Comparison of ENCODE assay signal across 15 cellular contexts in genomic region chr1:36164399-36164798, GRCh38. TPM values are rescaled to one million over a fixed set of nuclear protein-coding genes. Genes with fewer than 3 reads are reported as not detected.
DNase-seq lines count a peak whose midpoint lies in the region; ATAC-seq, FAIRE-seq and TF ChIP-seq lines count a peak whose summit lies in the region.
"Had no signal": no experiment of that assay in that cellular context is flagged by ENCODE, and none has a peak within 500 bp of the region (broad histone marks: within the 10 kb centered on the region; RNA-seq: fewer than 3 reads in every experiment).

No MANE protein-coding gene starts in this region.

- intact Hi-C loops in CD14-positive monocyte (cut with micrococcal nuclease) (no loop called here), Caco-2 (cut with micrococcal nuclease; ENCODE audit: unreplicated experiment) (no loop called here), GM12878 (cut with micrococcal nuclease; ENCODE audit: unreplicated experiment) (no loop called here)

- no peaks in the 10 kb centered on the region for H4K20me1 ChIP-seq in GM12878 (ENCODE audit: control insufficient read depth, insufficient read depth)

- H3K4me1 ChIP-seq in Caco-2, result no peaks in the 10 kb centered on the region
- peaks cover 38% of the 10 kb centered on the region for H3K4me1 ChIP-seq in GM12878 (ENCODE audit: control insufficient read depth, insufficient read depth, low read length)

- H3K27ac ChIP-seq in GM12878 (ENCODE audit: control insufficient read depth, insufficient read depth), result no peak overlapping the region; the same call in 1 of the 2 replicates
- H3K27ac ChIP-seq: SK-N-MC had no signal

- ATAC-seq in GM12878 (no peak), GM19397 (IDR thresholded peaks at IDR 0.05; ENCODE audit: unreplicated experiment) (no peak), GM21515 (IDR thresholded peaks at IDR 0.05; ENCODE audit: unreplicated experiment) (no peak)
- ATAC-seq: activated CD4-positive, CD25-positive, alpha-beta regulatory T cell treated with anti-CD3 and anti-CD28 coated beads, Interleukin-2, amount 50 U/mL, for 24 hours; esophagus mucosa had no signal

- H3K9me3 ChIP-seq in Caco-2, result no peaks in the 10 kb centered on the region
- H3K9me3 ChIP-seq in GM12878 (replicated peaks; ENCODE audit: control insufficient read depth, insufficient read depth, low read length), result no peaks in the 10 kb centered on the region

- no peak for FAIRE-seq in GM12878 (lab: Jason Lieb, UNC)

- peaks cover 75% of the 10 kb centered on the region for H3K79me2 ChIP-seq in GM12878 (ENCODE audit: control insufficient read depth, insufficient read depth, low read length)

- H3K4me1 Mint-ChIP-seq in CD14-positive monocyte, result peaks cover 70% of the 10 kb centered on the region
- H3K4me1 Mint-ChIP-seq in Caco-2 (ENCODE audit: low read depth, unreplicated experiment), result peaks cover 16% of the 10 kb centered on the region
- H3K4me1 Mint-ChIP-seq in neural crest cell, result peaks cover 53% of the 10 kb centered on the region

- H3K27me3 Mint-ChIP-seq in CD14-positive monocyte (ENCODE audit: low read depth in 3 of 3) (peaks cover 0 to 2% (median 2%) of the 10 kb centered on the region in 3 donors), Caco-2 (ENCODE audit: insufficient read depth, unreplicated experiment) (no peaks in the 10 kb centered on the region), neural crest cell (ENCODE audit: low read depth) (no peaks in the 10 kb centered on the region)

- POLR2A ChIA-PET in Caco-2 (lab: Charles Lee), result interaction anchor here (0.7 kb wide), 1 partner anchor 105 kb away, joined by 11 read pairs; no protein-coding TSS in a partner anchor
- POLR2A ChIA-PET in GM12878 (lab: Charles Lee), result interaction anchor here (0.7 to 1.4 kb wide), 3 partner anchors 11 to 59 kb away, joined by 4 to 12 read pairs (median 4); partner anchors contain the start of gene THRAP3

- RAD21 ChIA-PET in GM12878 (lab: Charles Lee; ENCODE audit: unreplicated experiment), result interaction anchor here (1.1 to 6.3 kb wide), 2 partner anchors 13 to 24 kb away, joined by 3 to 146 read pairs; partner anchors contain the start of gene TRAPPC3

- in situ Hi-C loops in GM12878 (cut with MboI), result no loop called here

- no peak overlapping the region for H3K4me3 ChIP-seq in Caco-2 (ENCODE audit: low read depth, low read length)
- 0 out of 2 replicates have a peak overlapping the region, but pooled peaks have one; percentile 22 for H3K4me3 ChIP-seq in GM12878
- H3K4me3 ChIP-seq: SK-N-MC had no signal

- CTCF ChIA-PET in Caco-2 (lab: Charles Lee) (no interaction called here), GM12878 (lab: Yijun Ruan, JAX) (interaction anchor here (2.0 to 7.3 kb wide), 2 partner anchors 14 to 23 kb away, joined by 16 to 136 read pairs; partner anchors contain the start of gene TRAPPC3)

- no peak overlapping the region for H3K9ac ChIP-seq in GM12878 (ENCODE audit: control insufficient read depth, insufficient read depth, low read length)

- no peak for TF ChIP-seq CTCF in CD14-positive monocyte (IDR thresholded peaks at IDR 0.05)
- TF ChIP-seq CTCF in Caco-2 (IDR thresholded peaks at IDR 0.05; ENCODE audit: insufficient read depth in 1 of 2, low read depth in 1 of 2, low read length in 1 of 2, severe bottlenecking in 1 of 2, unreplicated experiment in 1 of 2), result no peak
- TF ChIP-seq CTCF in GM12878 (IDR thresholded peaks at IDR 0.05 in 2 of 3, conservative IDR thresholded peaks at IDR 0.05 in 1 of 3; ENCODE audit: control insufficient read depth in 2 of 3, extremely low read depth in 1 of 3, insufficient read depth in 1 of 3, low read depth in 3 of 3, low read length in 3 of 3), result no peak
- TF ChIP-seq CTCF in neural crest cell (conservative IDR thresholded peaks at IDR 0.05), result no peak

- peak overlapping the region; percentile 7 for H3K4me2 ChIP-seq in GM12878 (ENCODE audit: control insufficient read depth, insufficient read depth)

- no TSS peak for BruUV-seq in Caco-2 (replicated peaks; lab: Mats Ljungman, UMichigan)
- BruUV-seq in GM12878 (replicated peaks; lab: Mats Ljungman, UMichigan), result no TSS peak

- DNase-seq in CD14-positive monocyte (ENCODE audit: low spot score) (no peak), Caco-2 (no peak), GM12878 (ENCODE audit: low read depth, low spot score) (no peak), neural crest cell (ENCODE audit: low read depth, low spot score) (no peak), erythroblast (lab: John Stamatoyannopoulos, UW) (no peak), retina (no peak)
- DNase-seq: activated gamma-delta T cell; C1 segment of cervical spinal cord; central memory CD4-positive, alpha-beta T cell; MM.1S had no signal

- H3K27ac Mint-ChIP-seq in CD14-positive monocyte, result peak overlapping the region; percentile 50 to 81 (median 78)
- H3K27ac Mint-ChIP-seq in Caco-2 (ENCODE audit: unreplicated experiment), result peak overlapping the region; percentile 10
- no peak overlapping the region for H3K27ac Mint-ChIP-seq in neural crest cell (ENCODE audit: unreplicated experiment)

- peaks cover 43 to 56% of the 10 kb centered on the region in 2 donors for H3K36me3 Mint-ChIP-seq in CD14-positive monocyte
- peaks cover 26% of the 10 kb centered on the region for H3K36me3 Mint-ChIP-seq in Caco-2 (ENCODE audit: insufficient read depth, unreplicated experiment)
- H3K36me3 Mint-ChIP-seq in neural crest cell (ENCODE audit: low read depth), result peaks cover 8% of the 10 kb centered on the region

- no peaks in the 10 kb centered on the region for H3K36me3 ChIP-seq in Caco-2 (ENCODE audit: control insufficient read depth, insufficient read depth, low read length)
- H3K36me3 ChIP-seq in GM12878 (ENCODE audit: control insufficient read depth in 2 of 2, insufficient read depth in 2 of 2, low read length in 1 of 2), result peaks cover under 1 to 3% of the 10 kb centered on the region in 2 experiments; a peak in 3 of 4 replicates

- H3K4me3 Mint-ChIP-seq in CD14-positive monocyte (no peak overlapping the region), Caco-2 (ENCODE audit: unreplicated experiment) (no peak overlapping the region), neural crest cell (peak overlapping the region; percentile 42)

- no peak overlapping the region for H2AFZ ChIP-seq in GM12878 (ENCODE audit: control insufficient read depth, low read depth, low read length)

- TF ChIP-seq POLR2A in GM12878 (IDR thresholded peaks at IDR 0.05; ENCODE audit: low read depth, low read length) (no peak), erythroblast (IDR thresholded peaks at IDR 0.05; ENCODE audit: low read length) (no peak)

- H3K9me3 Mint-ChIP-seq in CD14-positive monocyte (peaks cover 0 to 3% (median 0%) of the 10 kb centered on the region in 7 donors), Caco-2 (ENCODE audit: unreplicated experiment) (no peaks in the 10 kb centered on the region), neural crest cell (no peaks in the 10 kb centered on the region)

- H3K27me3 ChIP-seq in Caco-2 (replicated peaks; ENCODE audit: control insufficient read depth, insufficient read depth, low read length) (no peaks in the 10 kb centered on the region), GM12878 (replicated peaks in 1 of 2; ENCODE audit: control insufficient read depth in 2 of 2, insufficient read depth in 2 of 2, low read length in 1 of 2) (no peaks in the 10 kb centered on the region)

- SMC1A ChIA-PET in GM12878 (lab: Charles Lee; ENCODE audit: uncharacterized antibody, unreplicated experiment), result interaction anchor here (7.3 to 7.5 kb wide), 2 partner anchors 14 to 24 kb away, joined by 67 to 135 read pairs; partner anchors contain the start of gene TRAPPC3

- 52% methylated on average over 2 of the region's 2 CpGs for WGBS in GM12878 (ENCODE audit: insufficient coverage, insufficient replicate concordance, low lambda C conversion rate, missing lambda C conversion rate)

- no peak for TF ChIP-seq EP300 in GM12878 (IDR thresholded peaks at IDR 0.05; ENCODE audit: borderline replicate concordance in 1 of 2, control insufficient read depth in 1 of 2, low read depth in 2 of 2, low read length in 2 of 2)

- TF ChIP-seq RAD21 in GM12878 (IDR thresholded peaks at IDR 0.05; ENCODE audit: insufficient read depth, low read depth, low read length), result no peak

RNA-seq across cellular contexts. Expression of gene MAP7D1, which starts 8.4 kb away (rescaled TPM):
- polyA plus RNA-seq in CD14-positive monocyte (10 to 100 TPM; 12.3 to 13.6 TPM), GM12878 (2011; rRNA removed) (10.2 and 16.4 TPM in 2 replicates), GM12878 (2014; fragmentation: Illumina TruSeq; extraction: Trizol) (17.8 and 38.9 TPM in 2 replicates), GM12878 (2014; fragmentation: Nextera tagmentation; extraction: Ambion mirVana) (10 to 100 TPM in 1 of 2 experiments, 1 to 10 TPM in 1; 4.4 to 11.2 TPM), GM12878 (2014; rRNA removed) (45.3 and 55.6 TPM in 2 replicates), GM12878 (2016; fragmentation: Nextera tagmentation; extraction: Ambion mirVana) (10 to 100 TPM; 10.0 to 14.4 TPM)
- total RNA-seq in Caco-2 (2022) (33.7 and 37.7 TPM in 2 replicates), GM12878 (2014; rRNA removed) (36.2 and 44.4 TPM in 2 replicates), GM12878 (2014; rRNA removed; fragmentation: Illumina TruSeq; extraction: Trizol) (26.9 and 32.0 TPM in 2 replicates), GM12878 (2021) (95.6 and 97.6 TPM in 2 replicates), neural crest cell (165 and 166 TPM in 2 replicates)
- 40.9 and 49.7 TPM in 2 replicates for total RNA-seq in GM12878 (2013; cell fraction: nucleolus; rRNA removed)
- 26.1 TPM for polyA plus RNA-seq in GM12878 (2011; ENCODE audit: low read depth)
- 16.5 and 22.1 TPM in 2 replicates for polyA plus RNA-seq in GM12878 (2011; cell fraction: cytosol; rRNA removed)
- 40.7 and 54.8 TPM in 2 replicates for polyA plus RNA-seq in GM12878 (2011; cell fraction: nucleus; rRNA removed)
- polyA plus RNA-seq in GM12878 (2012), result 34.5 and 44.0 TPM in 2 replicates
- polyA minus RNA-seq in GM12878 (2011; rRNA and poly(A)+ RNA removed), result 9.6 and 19.9 TPM in 2 replicates
- polyA minus RNA-seq in GM12878 (2011; cell fraction: cytosol; rRNA and poly(A)+ RNA removed), result 19.1 and 22.8 TPM in 2 replicates
- 8.7 and 20.3 TPM in 2 replicates for polyA minus RNA-seq in GM12878 (2011; cell fraction: nucleus; rRNA and poly(A)+ RNA removed)

RNA-seq across cellular contexts. Expression of gene TRAPPC3, which starts 15.1 kb away (rescaled TPM):
- polyA plus RNA-seq in CD14-positive monocyte, result 100 to 1,000 TPM; 125 to 136 TPM
- total RNA-seq in Caco-2 (2022), result 35.4 and 37.9 TPM in 2 replicates
- 29.1 and 32.2 TPM in 2 replicates for total RNA-seq in GM12878 (2013; cell fraction: nucleolus; rRNA removed)
- 68.0 and 72.2 TPM in 2 replicates for total RNA-seq in GM12878 (2014; rRNA removed)
- 59.7 and 59.9 TPM in 2 replicates for total RNA-seq in GM12878 (2014; rRNA removed; fragmentation: Illumina TruSeq; extraction: Trizol)
- total RNA-seq in GM12878 (2021), result 54.4 and 60.0 TPM in 2 replicates
- 43.1 TPM for polyA plus RNA-seq in GM12878 (2011; ENCODE audit: low read depth)
- 75.3 and 80.2 TPM in 2 replicates for polyA plus RNA-seq in GM12878 (2011; rRNA removed)
- polyA plus RNA-seq in GM12878 (2011; cell fraction: cytosol; rRNA removed), result 60.3 and 63.1 TPM in 2 replicates
- 37.8 and 39.7 TPM in 2 replicates for polyA plus RNA-seq in GM12878 (2011; cell fraction: nucleus; rRNA removed)
- 39.8 and 44.0 TPM in 2 replicates for polyA plus RNA-seq in GM12878 (2012)
- 77.8 and 93.7 TPM in 2 replicates for polyA plus RNA-seq in GM12878 (2014; fragmentation: Illumina TruSeq; extraction: Trizol)
- 10 to 100 TPM; 14.7 to 24.5 TPM for polyA plus RNA-seq in GM12878 (2014; fragmentation: Nextera tagmentation; extraction: Ambion mirVana)
- 73.1 and 74.9 TPM in 2 replicates for polyA plus RNA-seq in GM12878 (2014; rRNA removed)
- 100 to 1,000 TPM; 113 to 122 TPM for polyA plus RNA-seq in GM12878 (2016; fragmentation: Nextera tagmentation; extraction: Ambion mirVana)
- 22.7 and 23.2 TPM in 2 replicates for polyA minus RNA-seq in GM12878 (2011; rRNA and poly(A)+ RNA removed)
- 11.0 and 13.9 TPM in 2 replicates for polyA minus RNA-seq in GM12878 (2011; cell fraction: cytosol; rRNA and poly(A)+ RNA removed)
- 6.9 and 11.8 TPM in 2 replicates for polyA minus RNA-seq in GM12878 (2011; cell fraction: nucleus; rRNA and poly(A)+ RNA removed)
- 48.6 and 52.8 TPM in 2 replicates for total RNA-seq in neural crest cell

RNA-seq across cellular contexts. Expression of gene COL8A2, which starts 39.4 kb away (rescaled TPM):
- 1 to 10 TPM in 1 of 2 donors, under 1 TPM in 1; 0.90 to 1.6 TPM for polyA plus RNA-seq in CD14-positive monocyte
- total RNA-seq in Caco-2 (2022), result 0.07 and 0.18 TPM in 2 replicates
- 0.10 and 0.29 TPM in 2 replicates for total RNA-seq in GM12878 (2013; cell fraction: nucleolus; rRNA removed)
- total RNA-seq in GM12878 (2014; rRNA removed), result 0.05 TPM in 1 of 2 replicates, not detected in the other
- total RNA-seq in GM12878 (2014; rRNA removed; fragmentation: Illumina TruSeq; extraction: Trizol), result not detected in 2 replicates
- 0.08 TPM in 1 of 2 replicates, not detected in the other for total RNA-seq in GM12878 (2021)
- polyA plus RNA-seq in GM12878 (2011; ENCODE audit: low read depth), result 0.05 TPM
- polyA plus RNA-seq in GM12878 (2011; rRNA removed), result not detected in 2 replicates
- polyA plus RNA-seq in GM12878 (2011; cell fraction: cytosol; rRNA removed), result not detected in 2 replicates
- polyA plus RNA-seq in GM12878 (2011; cell fraction: nucleus; rRNA removed), result 0.03 TPM in 1 of 2 replicates, not detected in the other
- polyA plus RNA-seq in GM12878 (2012), result 0.03 and 0.07 TPM in 2 replicates
- polyA plus RNA-seq in GM12878 (2014; fragmentation: Illumina TruSeq; extraction: Trizol), result 0.01 TPM in 1 of 2 replicates, not detected in the other
- polyA plus RNA-seq in GM12878 (2014; fragmentation: Nextera tagmentation; extraction: Ambion mirVana), result not detected
- polyA plus RNA-seq in GM12878 (2014; rRNA removed), result 0.03 TPM in 1 of 2 replicates, not detected in the other
- not detected for polyA plus RNA-seq in GM12878 (2016; fragmentation: Nextera tagmentation; extraction: Ambion mirVana)
- polyA minus RNA-seq in GM12878 (2011; rRNA and poly(A)+ RNA removed), result not detected in 2 replicates
- polyA minus RNA-seq in GM12878 (2011; cell fraction: cytosol; rRNA and poly(A)+ RNA removed), result not detected in 2 replicates
- not detected in 2 replicates for polyA minus RNA-seq in GM12878 (2011; cell fraction: nucleus; rRNA and poly(A)+ RNA removed)
- 0.09 TPM in 2 replicates for total RNA-seq in neural crest cell

RNA-seq across cellular contexts. Expression of gene THRAP3, which starts 59.8 kb away (rescaled TPM):
- 10 to 100 TPM; 35.7 to 63.4 TPM for polyA plus RNA-seq in CD14-positive monocyte
- total RNA-seq in Caco-2 (2022), result 86.8 and 89.1 TPM in 2 replicates
- total RNA-seq in GM12878 (2013; cell fraction: nucleolus; rRNA removed), result 61.9 and 62.2 TPM in 2 replicates
- 76.2 and 77.4 TPM in 2 replicates for total RNA-seq in GM12878 (2014; rRNA removed)
- 146 and 149 TPM in 2 replicates for total RNA-seq in GM12878 (2014; rRNA removed; fragmentation: Illumina TruSeq; extraction: Trizol)
- 135 and 136 TPM in 2 replicates for total RNA-seq in GM12878 (2021)
- 36.4 TPM for polyA plus RNA-seq in GM12878 (2011; ENCODE audit: low read depth)
- polyA plus RNA-seq in GM12878 (2011; rRNA removed), result 98.0 and 109 TPM in 2 replicates
- polyA plus RNA-seq in GM12878 (2011; cell fraction: cytosol; rRNA removed), result 53.6 and 64.1 TPM in 2 replicates
- 57.5 and 60.4 TPM in 2 replicates for polyA plus RNA-seq in GM12878 (2011; cell fraction: nucleus; rRNA removed)
- 58.3 and 61.2 TPM in 2 replicates for polyA plus RNA-seq in GM12878 (2012)
- polyA plus RNA-seq in GM12878 (2014; fragmentation: Illumina TruSeq; extraction: Trizol), result 153 and 173 TPM in 2 replicates
- 100 to 1,000 TPM in 1 of 2 experiments, 10 to 100 TPM in 1; 76.3 to 173 TPM for polyA plus RNA-seq in GM12878 (2014; fragmentation: Nextera tagmentation; extraction: Ambion mirVana)
- 80.0 and 96.9 TPM in 2 replicates for polyA plus RNA-seq in GM12878 (2014; rRNA removed)
- 100 to 1,000 TPM; 135 to 151 TPM for polyA plus RNA-seq in GM12878 (2016; fragmentation: Nextera tagmentation; extraction: Ambion mirVana)
- 112 and 132 TPM in 2 replicates for polyA minus RNA-seq in GM12878 (2011; rRNA and poly(A)+ RNA removed)
- 40.8 and 57.2 TPM in 2 replicates for polyA minus RNA-seq in GM12878 (2011; cell fraction: cytosol; rRNA and poly(A)+ RNA removed)
- 33.6 and 44.1 TPM in 2 replicates for polyA minus RNA-seq in GM12878 (2011; cell fraction: nucleus; rRNA and poly(A)+ RNA removed)
- total RNA-seq in neural crest cell, result 167 and 170 TPM in 2 replicates
